ENCODE assay signal across 8 cellular contexts in genomic region chr12:123139926-123140674, GRCh38. TPM values are rescaled to one million over a fixed set of nuclear protein-coding genes. Genes with fewer than 3 reads are reported as not detected.
DNase-seq lines count a peak whose midpoint lies in the region; ATAC-seq, FAIRE-seq and TF ChIP-seq lines count a peak whose summit lies in the region.

No MANE protein-coding gene starts in this region.

- H3K4me1 Mint-ChIP-seq in naive B cell = peaks cover 34 to 68% (median 52%) of the 10 kb centered on the region in 3 donors

- H3K27ac ChIP-seq in coronary artery = peak overlapping the region; percentile 52 to 70

- TF ChIP-seq POLR2A in NB4 (IDR thresholded peaks at IDR 0.05; ENCODE audit: extremely low read depth, insufficient read length) (no peak), GM12891 (IDR thresholded peaks at IDR 0.05; ENCODE audit: low read depth, low read length) (no peak)

- no peak overlapping the region for H3K4me3 ChIP-seq in AG10803 (ENCODE audit: low read length)
- no peak overlapping the region for H3K4me3 ChIP-seq in NB4 (ENCODE audit: low read depth, low read length)
- H3K4me3 ChIP-seq in coronary artery = no peak overlapping the region

- H3K36me3 Mint-ChIP-seq in naive B cell = no peaks in the 10 kb centered on the region

- no peak for TF ChIP-seq CTCF in AG10803 (conservative IDR thresholded peaks at IDR 0.05; ENCODE audit: low read length)
- no peak for TF ChIP-seq CTCF in NB4 (IDR thresholded peaks at IDR 0.05; ENCODE audit: low read depth, low read length)
- no peak for TF ChIP-seq CTCF in coronary artery (IDR thresholded peaks at IDR 0.05)

- no peaks in the 10 kb centered on the region for H3K9me3 Mint-ChIP-seq in naive B cell

- FAIRE-seq in GM12891 (lab: Jason Lieb, UNC) = no peak

- DNase-seq in AG10803 (ENCODE audit: low read depth) = peak; percentile 40
- peak; percentile 57 for DNase-seq in NB4 (ENCODE audit: low read depth)
- peak; percentile 26 for DNase-seq in coronary artery (ENCODE audit: low spot score)
- no peak for DNase-seq in naive B cell
- no peak for DNase-seq in NCI-H1105 treated with DMSO at 0.1 percent for 48 hours (lab: John Stamatoyannopoulos, UW)
- no peak for DNase-seq in KG1 (lab: John Stamatoyannopoulos, UW)
- no peak for DNase-seq in GM12891 (ENCODE audit: insufficient read length, low spot score)

- peak overlapping the region in 4 of 8 donors; percentile 21 to 55 (median 44) for H3K4me3 Mint-ChIP-seq in naive B cell

- peak overlapping the region in 5 of 6 donors; percentile 41 to 84 (median 76) for H3K27ac Mint-ChIP-seq in naive B cell

- H3K27me3 Mint-ChIP-seq in naive B cell = no peaks in the 10 kb centered on the region

- no peak for ATAC-seq in naive B cell (ENCODE audit: low read depth in 2 of 2)
- ATAC-seq in GM18511 (IDR thresholded peaks at IDR 0.05; ENCODE audit: unreplicated experiment) = no peak

TF ChIP-seq in GM12891, 5 proteins besides CTCF, POLR2A, EP300 and RAD21:
- TF ChIP-seq SPI1 (IDR thresholded peaks at IDR 0.05; ENCODE audit: low read depth, low read length) = no peak
- TF ChIP-seq PAX5 (IDR thresholded peaks at IDR 0.05; ENCODE audit: insufficient read depth, low read length, severe bottlenecking) = no peak
- TF ChIP-seq POLR2AphosphoS5 (IDR thresholded peaks at IDR 0.05; ENCODE audit: low read depth, low read length) = no peak
- TF ChIP-seq POU2F2 (IDR thresholded peaks at IDR 0.05; ENCODE audit: low read depth, low read length) = no peak
- no peak for TF ChIP-seq TAF1 (IDR thresholded peaks at IDR 0.05; ENCODE audit: low read depth, low read length)

RNA-seq across cellular contexts. Expression of gene PITPNM2, which starts 10.8 kb away (rescaled TPM):
- 1 to 10 TPM in 3 of 6 donors, under 1 TPM in 3; 0.10 to 2.6 (median 0.96) TPM for polyA plus RNA-seq in naive B cell (ENCODE audit: low read depth in 6 of 6)
- polyA plus RNA-seq in GM12891 (2012; ENCODE audit: low read depth, missing spikeins) = 0.54 TPM

Comparison
In these comparisons a context has a peak if more than half of its experiments do, and no peak if none do; other contexts are left out.
1. DNase-seq: peak in AG10803 (single experiment), NB4 (single experiment) and coronary artery (single experiment); none in naive B cell (single experiment), NCI-H1105 treated with DMSO at 0.1 percent for 48 hours (single experiment), KG1 (single experiment) and GM12891 (single experiment).